In genomic region chr14:73590673-73591004, GRCh38 we compare ENCODE assay signal across 11 cellular contexts. TPM values are rescaled to one million over a fixed set of nuclear protein-coding genes. Genes with fewer than 3 reads are reported as not detected.
"Had no signal": no experiment of that assay in that cellular context is flagged by ENCODE, and none has a peak within 500 bp of the region (broad histone marks: within the 10 kb centered on the region; RNA-seq: fewer than 3 reads in every experiment).

No MANE protein-coding gene starts in this region.

RNA-seq across cellular contexts. Expression of gene ACOT4, which starts 1.0 kb away (rescaled TPM):
- total RNA-seq: K562 had no signal
- polyA plus RNA-seq: K562 had no signal

RNA-seq across cellular contexts. Expression of gene ACOT2, which starts 21.6 kb away (rescaled TPM):
- total RNA-seq: K562 had no signal

RNA-seq across cellular contexts. Expression of gene ACOT6, which starts 21.7 kb away (rescaled TPM):
- total RNA-seq: activated B cell treated with CpG ODN at 0.5 μM for 24 hours; activated CD8-positive, alpha-beta T cell treated with anti-CD3 and anti-CD28 coated beads for 36 hours; activated naive CD8-positive, alpha-beta T cell treated with anti-CD3 and anti-CD28 coated beads for 36 hours; aorta; IMR-90; K562; M059J; PC-3; Peyer's patch; SJSA1 had no signal
- polyA plus RNA-seq: aorta, IMR-90, K562, SK-N-SH had no signal

RNA-seq across cellular contexts. Expression of gene HEATR4, which starts 31.9 kb away (rescaled TPM):
- total RNA-seq: activated B cell treated with CpG ODN at 0.5 μM for 24 hours; activated CD8-positive, alpha-beta T cell treated with anti-CD3 and anti-CD28 coated beads for 36 hours; activated naive CD8-positive, alpha-beta T cell treated with anti-CD3 and anti-CD28 coated beads for 36 hours; IMR-90; K562; SJSA1 had no signal
- polyA plus RNA-seq: IMR-90, K562, SK-N-SH had no signal

RNA-seq across cellular contexts. Expression of gene ACOT1, which starts 53.7 kb away (rescaled TPM):
- total RNA-seq: K562 had no signal
